In genomic region chr5:158601118-158601517, GRCh38 we compare ENCODE assay signal across 27 cellular contexts.
"Had no signal": no experiment of that assay in that cellular context is flagged by ENCODE, and none has a peak within 500 bp of the region (broad histone marks: within the 10 kb centered on the region; RNA-seq: fewer than 3 reads in every experiment).

No MANE protein-coding gene starts in this region.

- H3K4me2 ChIP-seq: PC-9 had no signal

- H3K4me1 ChIP-seq: Peyer's patch had no signal

- H3K9me3 ChIP-seq: Peyer's patch had no signal

- DNase-seq: KBM-7; MV-4-11; NCI-H1048; NCI-H1105; NCI-H1417; NCI-H1436 treated with DMSO at 0.1 percent for 48 hours; NCI-H1694; NCI-H187 treated with DMSO at 0.1 percent for 48 hours; NCI-H2029 treated with DMSO at 0.1 percent for 48 hours; NCI-H2171 treated with DMSO at 0.1 percent for 48 hours; NCI-H226; NCI-H446; NCI-H510A; NCI-H524 treated with DMSO at 0.1 percent for 48 hours; NCI-H69; NCI-H774; NK-92 treated with Interleukin-12 subunit alpha and Interleukin-12 subunit beta, amount 100 ng/mL, for 24 hours; OCI-M1; PC-9; Peyer's patch; SHP77 treated with DMSO at 0.1 percent for 48 hours; SJCRH30; T-helper 1 cell had no signal

- H2AFZ ChIP-seq: PC-9 had no signal

- ATAC-seq: Right ventricle myocardium inferior, SK-N-SH treated with all-trans-retinoic acid at 6 μM for 48 hours had no signal

- H3K27ac ChIP-seq: HL-60, PC-9, Peyer's patch had no signal

- H3K27me3 ChIP-seq: Peyer's patch, SJCRH30 had no signal

- FAIRE-seq: HTR-8/SVneo had no signal

- H3K4me3 ChIP-seq: PC-9, Peyer's patch, SJCRH30 had no signal

- H3K36me3 ChIP-seq: Peyer's patch, SJCRH30 had no signal
